1 cellular context compared by ENCODE assay signal in the genomic region with DNA sequence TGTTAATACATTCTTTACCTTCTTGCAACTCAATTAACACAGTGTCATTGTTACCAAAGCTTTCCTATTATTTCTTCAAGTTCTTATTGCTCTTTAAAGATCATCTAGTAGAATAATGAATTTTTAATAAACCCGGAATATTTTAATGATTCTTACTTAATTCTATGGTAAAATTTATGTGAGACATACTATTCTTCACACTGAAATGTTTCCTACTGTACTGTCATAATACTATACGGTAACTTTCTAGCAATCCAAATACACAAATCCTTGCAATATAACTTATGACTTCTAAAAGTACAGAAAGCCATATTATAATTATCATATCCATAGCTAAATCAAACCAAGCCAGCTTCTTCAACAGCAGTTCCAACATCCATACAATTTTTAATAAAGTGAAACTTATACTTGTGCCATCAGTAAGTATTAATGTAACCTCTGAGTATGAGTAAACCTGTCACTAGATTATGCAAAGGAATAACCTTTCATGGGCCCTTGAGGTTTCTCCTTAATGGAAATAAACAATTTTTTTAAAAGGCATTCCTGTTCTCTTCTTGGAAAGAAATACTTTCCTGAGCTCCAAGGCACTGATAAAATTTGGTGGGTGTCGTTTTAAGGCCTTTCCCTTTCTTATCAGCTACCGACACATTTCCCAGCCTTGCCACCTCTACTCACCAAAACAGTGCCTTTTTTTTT.
TF ChIP-seq lines count a peak whose summit lies in the region.

No MANE protein-coding gene starts in this region.

TF ChIP-seq in K562, 482 proteins besides CTCF, POLR2A, EP300 and RAD21 (continues in another document):
- TF ChIP-seq XRCC5 (IDR thresholded peaks at IDR 0.05; ENCODE audit: low read depth, low read length) (no peak), SMARCC2 (IDR thresholded peaks at IDR 0.05; ENCODE audit: low read depth) (peak; percentile 96), PTRF (tag; IDR thresholded peaks at IDR 0.05) (no peak), NR4A1 (CRISPR knock-in tag; IDR thresholded peaks at IDR 0.05) (no peak), NR4A1 (tag; IDR thresholded peaks at IDR 0.05) (peak; percentile 80; the same call in 1 of the 2 replicates), ZC3H8 (IDR thresholded peaks at IDR 0.05) (no peak), EHMT2 (IDR thresholded peaks at IDR 0.05) (peak; percentile 48; the same call in 1 of the 2 replicates), SIN3A (IDR thresholded peaks at IDR 0.05; ENCODE audit: borderline replicate concordance in 2 of 2, control insufficient read depth in 1 of 2, low read depth in 2 of 2, low read length in 2 of 2) (no peak), ZNF589 (CRISPR knock-in tag; IDR thresholded peaks at IDR 0.05; ENCODE audit: low read depth) (no peak), ZFP1 (CRISPR knock-in tag; IDR thresholded peaks at IDR 0.05) (no peak), TRIM24 (IDR thresholded peaks at IDR 0.05) (peak; percentile 91 to 95), NR3C1 (CRISPR knock-in tag; IDR thresholded peaks at IDR 0.05) (no peak), NFIC (IDR thresholded peaks at IDR 0.05) (peak; percentile 65), SREBF1 (IDR thresholded peaks at IDR 0.05; ENCODE audit: borderline replicate concordance, low read depth, low read length) (no peak), MXI1 (IDR thresholded peaks at IDR 0.05; ENCODE audit: low read depth, low read length) (0 out of 2 replicates have a peak, but pooled peaks have one; percentile 42), TEAD2 (tag; IDR thresholded peaks at IDR 0.05) (no peak), TCF7L2 (IDR thresholded peaks at IDR 0.05; ENCODE audit: low read depth, low read length) (0 out of 2 replicates have a peak, but pooled peaks have one; percentile 41), MAZ (CRISPR knock-in tag; conservative IDR thresholded peaks at IDR 0.05 in 1 of 2, IDR thresholded peaks at IDR 0.05 in 1 of 2) (no peak), SAFB (IDR thresholded peaks at IDR 0.05; ENCODE audit: borderline replicate concordance, low read depth, low read length) (no peak), ZBTB7A (IDR thresholded peaks at IDR 0.05; ENCODE audit: borderline replicate concordance, control insufficient read depth, low read depth, low read length) (no peak), POU5F1 (IDR thresholded peaks at IDR 0.05; ENCODE audit: borderline replicate concordance, low read depth, low read length, partially characterized antibody) (no peak), HMG20A (CRISPR knock-in tag; conservative IDR thresholded peaks at IDR 0.05) (no peak), NONO (IDR thresholded peaks at IDR 0.05; ENCODE audit: low read depth in 2 of 2, low read length in 1 of 2) (peak in 1 of 2 experiments; percentile 48; a peak in 1 of 4 replicates), MCM2 (IDR thresholded peaks at IDR 0.05; ENCODE audit: low read depth) (no peak), CBX2 (IDR thresholded peaks at IDR 0.05; ENCODE audit: insufficient read depth, low read length, poor library complexity, severe bottlenecking) (no peak), ZNF239 (CRISPR knock-in tag; IDR thresholded peaks at IDR 0.05) (peak; percentile 90), ZNF274 (IDR thresholded peaks at IDR 0.05; ENCODE audit: borderline replicate concordance, low read depth, low read length) (no peak), ZNF586 (CRISPR knock-in tag; conservative IDR thresholded peaks at IDR 0.05) (no peak), RBM34 (IDR thresholded peaks at IDR 0.05; ENCODE audit: borderline replicate concordance, insufficient read depth, low read length) (no peak), BCL6 (CRISPR knock-in tag; IDR thresholded peaks at IDR 0.05) (no peak), ZNF551 (CRISPR knock-in tag; IDR thresholded peaks at IDR 0.05) (no peak)
- TF ChIP-seq, protein P1, sequence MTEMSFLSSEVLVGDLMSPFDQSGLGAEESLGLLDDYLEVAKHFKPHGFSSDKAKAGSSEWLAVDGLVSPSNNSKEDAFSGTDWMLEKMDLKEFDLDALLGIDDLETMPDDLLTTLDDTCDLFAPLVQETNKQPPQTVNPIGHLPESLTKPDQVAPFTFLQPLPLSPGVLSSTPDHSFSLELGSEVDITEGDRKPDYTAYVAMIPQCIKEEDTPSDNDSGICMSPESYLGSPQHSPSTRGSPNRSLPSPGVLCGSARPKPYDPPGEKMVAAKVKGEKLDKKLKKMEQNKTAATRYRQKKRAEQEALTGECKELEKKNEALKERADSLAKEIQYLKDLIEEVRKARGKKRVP (CRISPR knock-in tag; IDR thresholded peaks at IDR 0.05): 0 out of 2 replicates have a peak, but pooled peaks have one; percentile 20
- TF ChIP-seq, protein P2, sequence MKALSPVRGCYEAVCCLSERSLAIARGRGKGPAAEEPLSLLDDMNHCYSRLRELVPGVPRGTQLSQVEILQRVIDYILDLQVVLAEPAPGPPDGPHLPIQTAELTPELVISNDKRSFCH (CRISPR knock-in tag; IDR thresholded peaks at IDR 0.05): no peak
- TF ChIP-seq, protein P2 (tag; IDR thresholded peaks at IDR 0.05): peak; percentile 75; the same call in 1 of the 2 replicates
- TF ChIP-seq, protein P3, sequence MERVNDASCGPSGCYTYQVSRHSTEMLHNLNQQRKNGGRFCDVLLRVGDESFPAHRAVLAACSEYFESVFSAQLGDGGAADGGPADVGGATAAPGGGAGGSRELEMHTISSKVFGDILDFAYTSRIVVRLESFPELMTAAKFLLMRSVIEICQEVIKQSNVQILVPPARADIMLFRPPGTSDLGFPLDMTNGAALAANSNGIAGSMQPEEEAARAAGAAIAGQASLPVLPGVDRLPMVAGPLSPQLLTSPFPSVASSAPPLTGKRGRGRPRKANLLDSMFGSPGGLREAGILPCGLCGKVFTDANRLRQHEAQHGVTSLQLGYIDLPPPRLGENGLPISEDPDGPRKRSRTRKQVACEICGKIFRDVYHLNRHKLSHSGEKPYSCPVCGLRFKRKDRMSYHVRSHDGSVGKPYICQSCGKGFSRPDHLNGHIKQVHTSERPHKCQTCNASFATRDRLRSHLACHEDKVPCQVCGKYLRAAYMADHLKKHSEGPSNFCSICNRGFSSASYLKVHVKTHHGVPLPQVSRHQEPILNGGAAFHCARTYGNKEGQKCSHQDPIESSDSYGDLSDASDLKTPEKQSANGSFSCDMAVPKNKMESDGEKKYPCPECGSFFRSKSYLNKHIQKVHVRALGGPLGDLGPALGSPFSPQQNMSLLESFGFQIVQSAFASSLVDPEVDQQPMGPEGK (CRISPR knock-in tag; IDR thresholded peaks at IDR 0.05; ENCODE audit: borderline replicate concordance): no peak
- TF ChIP-seq, protein P4, sequence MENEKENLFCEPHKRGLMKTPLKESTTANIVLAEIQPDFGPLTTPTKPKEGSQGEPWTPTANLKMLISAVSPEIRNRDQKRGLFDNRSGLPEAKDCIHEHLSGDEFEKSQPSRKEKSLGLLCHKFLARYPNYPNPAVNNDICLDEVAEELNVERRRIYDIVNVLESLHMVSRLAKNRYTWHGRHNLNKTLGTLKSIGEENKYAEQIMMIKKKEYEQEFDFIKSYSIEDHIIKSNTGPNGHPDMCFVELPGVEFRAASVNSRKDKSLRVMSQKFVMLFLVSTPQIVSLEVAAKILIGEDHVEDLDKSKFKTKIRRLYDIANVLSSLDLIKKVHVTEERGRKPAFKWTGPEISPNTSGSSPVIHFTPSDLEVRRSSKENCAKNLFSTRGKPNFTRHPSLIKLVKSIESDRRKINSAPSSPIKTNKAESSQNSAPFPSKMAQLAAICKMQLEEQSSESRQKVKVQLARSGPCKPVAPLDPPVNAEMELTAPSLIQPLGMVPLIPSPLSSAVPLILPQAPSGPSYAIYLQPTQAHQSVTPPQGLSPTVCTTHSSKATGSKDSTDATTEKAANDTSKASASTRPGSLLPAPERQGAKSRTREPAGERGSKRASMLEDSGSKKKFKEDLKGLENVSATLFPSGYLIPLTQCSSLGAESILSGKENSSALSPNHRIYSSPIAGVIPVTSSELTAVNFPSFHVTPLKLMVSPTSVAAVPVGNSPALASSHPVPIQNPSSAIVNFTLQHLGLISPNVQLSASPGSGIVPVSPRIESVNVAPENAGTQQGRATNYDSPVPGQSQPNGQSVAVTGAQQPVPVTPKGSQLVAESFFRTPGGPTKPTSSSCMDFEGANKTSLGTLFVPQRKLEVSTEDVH (IDR thresholded peaks at IDR 0.05; ENCODE audit: low read depth, partially characterized antibody): peak; percentile 59
- TF ChIP-seq, protein P5, sequence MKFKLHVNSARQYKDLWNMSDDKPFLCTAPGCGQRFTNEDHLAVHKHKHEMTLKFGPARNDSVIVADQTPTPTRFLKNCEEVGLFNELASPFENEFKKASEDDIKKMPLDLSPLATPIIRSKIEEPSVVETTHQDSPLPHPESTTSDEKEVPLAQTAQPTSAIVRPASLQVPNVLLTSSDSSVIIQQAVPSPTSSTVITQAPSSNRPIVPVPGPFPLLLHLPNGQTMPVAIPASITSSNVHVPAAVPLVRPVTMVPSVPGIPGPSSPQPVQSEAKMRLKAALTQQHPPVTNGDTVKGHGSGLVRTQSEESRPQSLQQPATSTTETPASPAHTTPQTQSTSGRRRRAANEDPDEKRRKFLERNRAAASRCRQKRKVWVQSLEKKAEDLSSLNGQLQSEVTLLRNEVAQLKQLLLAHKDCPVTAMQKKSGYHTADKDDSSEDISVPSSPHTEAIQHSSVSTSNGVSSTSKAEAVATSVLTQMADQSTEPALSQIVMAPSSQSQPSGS (CRISPR knock-in tag; IDR thresholded peaks at IDR 0.05): no peak
- TF ChIP-seq, protein P6, sequence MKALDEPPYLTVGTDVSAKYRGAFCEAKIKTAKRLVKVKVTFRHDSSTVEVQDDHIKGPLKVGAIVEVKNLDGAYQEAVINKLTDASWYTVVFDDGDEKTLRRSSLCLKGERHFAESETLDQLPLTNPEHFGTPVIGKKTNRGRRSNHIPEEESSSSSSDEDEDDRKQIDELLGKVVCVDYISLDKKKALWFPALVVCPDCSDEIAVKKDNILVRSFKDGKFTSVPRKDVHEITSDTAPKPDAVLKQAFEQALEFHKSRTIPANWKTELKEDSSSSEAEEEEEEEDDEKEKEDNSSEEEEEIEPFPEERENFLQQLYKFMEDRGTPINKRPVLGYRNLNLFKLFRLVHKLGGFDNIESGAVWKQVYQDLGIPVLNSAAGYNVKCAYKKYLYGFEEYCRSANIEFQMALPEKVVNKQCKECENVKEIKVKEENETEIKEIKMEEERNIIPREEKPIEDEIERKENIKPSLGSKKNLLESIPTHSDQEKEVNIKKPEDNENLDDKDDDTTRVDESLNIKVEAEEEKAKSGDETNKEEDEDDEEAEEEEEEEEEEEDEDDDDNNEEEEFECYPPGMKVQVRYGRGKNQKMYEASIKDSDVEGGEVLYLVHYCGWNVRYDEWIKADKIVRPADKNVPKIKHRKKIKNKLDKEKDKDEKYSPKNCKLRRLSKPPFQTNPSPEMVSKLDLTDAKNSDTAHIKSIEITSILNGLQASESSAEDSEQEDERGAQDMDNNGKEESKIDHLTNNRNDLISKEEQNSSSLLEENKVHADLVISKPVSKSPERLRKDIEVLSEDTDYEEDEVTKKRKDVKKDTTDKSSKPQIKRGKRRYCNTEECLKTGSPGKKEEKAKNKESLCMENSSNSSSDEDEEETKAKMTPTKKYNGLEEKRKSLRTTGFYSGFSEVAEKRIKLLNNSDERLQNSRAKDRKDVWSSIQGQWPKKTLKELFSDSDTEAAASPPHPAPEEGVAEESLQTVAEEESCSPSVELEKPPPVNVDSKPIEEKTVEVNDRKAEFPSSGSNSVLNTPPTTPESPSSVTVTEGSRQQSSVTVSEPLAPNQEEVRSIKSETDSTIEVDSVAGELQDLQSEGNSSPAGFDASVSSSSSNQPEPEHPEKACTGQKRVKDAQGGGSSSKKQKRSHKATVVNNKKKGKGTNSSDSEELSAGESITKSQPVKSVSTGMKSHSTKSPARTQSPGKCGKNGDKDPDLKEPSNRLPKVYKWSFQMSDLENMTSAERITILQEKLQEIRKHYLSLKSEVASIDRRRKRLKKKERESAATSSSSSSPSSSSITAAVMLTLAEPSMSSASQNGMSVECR (CRISPR knock-in tag; IDR thresholded peaks at IDR 0.05): no peak
- TF ChIP-seq, protein P7, sequence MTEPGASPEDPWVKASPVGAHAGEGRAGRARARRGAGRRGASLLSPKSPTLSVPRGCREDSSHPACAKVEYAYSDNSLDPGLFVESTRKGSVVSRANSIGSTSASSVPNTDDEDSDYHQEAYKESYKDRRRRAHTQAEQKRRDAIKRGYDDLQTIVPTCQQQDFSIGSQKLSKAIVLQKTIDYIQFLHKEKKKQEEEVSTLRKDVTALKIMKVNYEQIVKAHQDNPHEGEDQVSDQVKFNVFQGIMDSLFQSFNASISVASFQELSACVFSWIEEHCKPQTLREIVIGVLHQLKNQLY (CRISPR knock-in tag; conservative IDR thresholded peaks at IDR 0.05): no peak
- TF ChIP-seq, protein P8, sequence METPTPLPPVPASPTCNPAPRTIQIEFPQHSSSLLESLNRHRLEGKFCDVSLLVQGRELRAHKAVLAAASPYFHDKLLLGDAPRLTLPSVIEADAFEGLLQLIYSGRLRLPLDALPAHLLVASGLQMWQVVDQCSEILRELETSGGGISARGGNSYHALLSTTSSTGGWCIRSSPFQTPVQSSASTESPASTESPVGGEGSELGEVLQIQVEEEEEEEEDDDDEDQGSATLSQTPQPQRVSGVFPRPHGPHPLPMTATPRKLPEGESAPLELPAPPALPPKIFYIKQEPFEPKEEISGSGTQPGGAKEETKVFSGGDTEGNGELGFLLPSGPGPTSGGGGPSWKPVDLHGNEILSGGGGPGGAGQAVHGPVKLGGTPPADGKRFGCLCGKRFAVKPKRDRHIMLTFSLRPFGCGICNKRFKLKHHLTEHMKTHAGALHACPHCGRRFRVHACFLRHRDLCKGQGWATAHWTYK (CRISPR knock-in tag; IDR thresholded peaks at IDR 0.05): no peak
- TF ChIP-seq, protein P9, sequence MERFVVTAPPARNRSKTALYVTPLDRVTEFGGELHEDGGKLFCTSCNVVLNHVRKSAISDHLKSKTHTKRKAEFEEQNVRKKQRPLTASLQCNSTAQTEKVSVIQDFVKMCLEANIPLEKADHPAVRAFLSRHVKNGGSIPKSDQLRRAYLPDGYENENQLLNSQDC (CRISPR knock-in tag; IDR thresholded peaks at IDR 0.05): no peak
- TF ChIP-seq, protein P10, sequence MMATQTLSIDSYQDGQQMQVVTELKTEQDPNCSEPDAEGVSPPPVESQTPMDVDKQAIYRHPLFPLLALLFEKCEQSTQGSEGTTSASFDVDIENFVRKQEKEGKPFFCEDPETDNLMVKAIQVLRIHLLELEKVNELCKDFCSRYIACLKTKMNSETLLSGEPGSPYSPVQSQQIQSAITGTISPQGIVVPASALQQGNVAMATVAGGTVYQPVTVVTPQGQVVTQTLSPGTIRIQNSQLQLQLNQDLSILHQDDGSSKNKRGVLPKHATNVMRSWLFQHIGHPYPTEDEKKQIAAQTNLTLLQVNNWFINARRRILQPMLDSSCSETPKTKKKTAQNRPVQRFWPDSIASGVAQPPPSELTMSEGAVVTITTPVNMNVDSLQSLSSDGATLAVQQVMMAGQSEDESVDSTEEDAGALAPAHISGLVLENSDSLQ (IDR thresholded peaks at IDR 0.05): peak; percentile 44; the same call in 1 of the 2 replicates
- TF ChIP-seq, protein P11, sequence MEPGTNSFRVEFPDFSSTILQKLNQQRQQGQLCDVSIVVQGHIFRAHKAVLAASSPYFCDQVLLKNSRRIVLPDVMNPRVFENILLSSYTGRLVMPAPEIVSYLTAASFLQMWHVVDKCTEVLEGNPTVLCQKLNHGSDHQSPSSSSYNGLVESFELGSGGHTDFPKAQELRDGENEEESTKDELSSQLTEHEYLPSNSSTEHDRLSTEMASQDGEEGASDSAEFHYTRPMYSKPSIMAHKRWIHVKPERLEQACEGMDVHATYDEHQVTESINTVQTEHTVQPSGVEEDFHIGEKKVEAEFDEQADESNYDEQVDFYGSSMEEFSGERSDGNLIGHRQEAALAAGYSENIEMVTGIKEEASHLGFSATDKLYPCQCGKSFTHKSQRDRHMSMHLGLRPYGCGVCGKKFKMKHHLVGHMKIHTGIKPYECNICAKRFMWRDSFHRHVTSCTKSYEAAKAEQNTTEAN (CRISPR knock-in tag; IDR thresholded peaks at IDR 0.05): no peak
